In genomic region chr2:27664245-27664574, GRCh38 we compare ENCODE assay signal across 8 cellular contexts. TPM values are rescaled to one million over a fixed set of nuclear protein-coding genes. Genes with fewer than 3 reads are reported as not detected.
DNase-seq lines count a peak whose midpoint lies in the region; ATAC-seq, FAIRE-seq and TF ChIP-seq lines count a peak whose summit lies in the region.

No MANE protein-coding gene starts in this region.

- no peak for TF ChIP-seq EP300 in A549 (IDR thresholded peaks at IDR 0.05)

- ATAC-seq in A549 (peak; percentile 40 to 64; a peak in 5 of 6 replicates), GM21526 (IDR thresholded peaks at IDR 0.05; ENCODE audit: low FRiP score, unreplicated experiment) (peak; percentile 28), GM18502 (IDR thresholded peaks at IDR 0.05; ENCODE audit: poor library complexity, unreplicated experiment) (no peak)

- WGBS in A549 (ENCODE audit: missing lambda C conversion rate): 7% methylated on average over 22 of the region's 22 CpGs

- CTCF ChIA-PET in A549 (lab: Yijun Ruan, JAX): interaction anchor here (0.9 to 11.0 kb wide), 4 partner anchors 8 to 255 kb away, joined by 3 to 118 read pairs (median 8); partner anchors contain the start of gene PPM1G

- H3K9me3 ChIP-seq in A549: no peaks in the 10 kb centered on the region
- H3K9me3 ChIP-seq in Peyer's patch: no peaks in the 10 kb centered on the region
- H3K9me3 ChIP-seq in osteoblast (ENCODE audit: low read depth, low read length): no peaks in the 10 kb centered on the region

- H3K4me3 ChIP-seq in A549: peak overlapping the region; percentile 97
- H3K4me3 ChIP-seq in Peyer's patch: peak overlapping the region; percentile 67 to 90 (median 71)
- H3K4me3 ChIP-seq in osteoblast (ENCODE audit: insufficient read depth, low read length): peak overlapping the region; percentile 97

- peak overlapping the region; percentile 83 to 93 for H3K27ac ChIP-seq in A549
- peak overlapping the region; percentile 82 to 96 (median 86) for H3K27ac ChIP-seq in Peyer's patch
- peak overlapping the region; percentile 89 for H3K27ac ChIP-seq in epithelial cell of prostate
- peak overlapping the region; percentile 97 for H3K27ac ChIP-seq in osteoblast (ENCODE audit: low read depth, low read length)

- no peaks in the 10 kb centered on the region for H4K20me1 ChIP-seq in osteoblast (ENCODE audit: insufficient read depth, low read length)

- no peak for TF ChIP-seq POLR2A in A549 (IDR thresholded peaks at IDR 0.05; ENCODE audit: low read length)
- TF ChIP-seq POLR2A in Peyer's patch (IDR thresholded peaks at IDR 0.05): no peak

- H3K4me2 ChIP-seq in A549 (peak overlapping the region; percentile 87), osteoblast (ENCODE audit: insufficient read depth, low read length) (peak overlapping the region; percentile 99)

- H3K27me3 ChIP-seq in Peyer's patch (no peaks in the 10 kb centered on the region), osteoblast (ENCODE audit: insufficient read depth, low read length) (no peaks in the 10 kb centered on the region)

- DNase-seq in A549 (ENCODE audit: low read depth in 1 of 2, low spot score in 1 of 2) (no peak), Peyer's patch (no peak), epithelial cell of prostate (ENCODE audit: low read depth, low spot score) (no peak), osteoblast (ENCODE audit: insufficient read length, low spot score, missing footprints) (peak; percentile 27), NOMO-1 treated with dmso at 0.1 percent for 144 hours (lab: John Stamatoyannopoulos, UW; ENCODE audit: unreplicated experiment) (no peak), CD1c-positive myeloid dendritic cell (ENCODE audit: extremely low spot score) (no peak)

- POLR2A ChIA-PET in A549 (lab: Yijun Ruan, JAX): interaction anchor here (1.0 to 1.7 kb wide), 3 partner anchors 9 to 18 kb away, joined by 3 to 10 read pairs (median 4); no protein-coding TSS in a partner anchor

- H3K79me2 ChIP-seq in osteoblast (ENCODE audit: insufficient read depth, low read length): peaks cover 58% of the 10 kb centered on the region

- H3K36me3 ChIP-seq in Peyer's patch (peaks cover 0 to 50% (median 5%) of the 10 kb centered on the region in 3 donors), osteoblast (ENCODE audit: insufficient read depth, low read length) (peaks cover 39% of the 10 kb centered on the region)

- TF ChIP-seq CTCF in A549 (IDR thresholded peaks at IDR 0.05): no peak
- TF ChIP-seq CTCF in Peyer's patch (IDR thresholded peaks at IDR 0.05): no peak
- TF ChIP-seq CTCF in osteoblast (IDR thresholded peaks at IDR 0.05; ENCODE audit: extremely low read depth, low read depth, low read length): no peak

- no peak for TF ChIP-seq RAD21 in A549 (conservative IDR thresholded peaks at IDR 0.05 in 1 of 2, IDR thresholded peaks at IDR 0.05 in 1 of 2)

- H3K4me1 ChIP-seq in A549 (peaks cover 24% of the 10 kb centered on the region), Peyer's patch (peaks cover 0 to 24% (median 8%) of the 10 kb centered on the region in 4 donors), osteoblast (ENCODE audit: insufficient read depth, low read length) (peaks cover 25% of the 10 kb centered on the region)

- no peak for FAIRE-seq in A549 (lab: Jason Lieb, UNC)

- peak overlapping the region; percentile 100 for H2AFZ ChIP-seq in osteoblast (ENCODE audit: low read length)

TF ChIP-seq in A549, 52 proteins besides CTCF, POLR2A, EP300 and RAD21:
- TF ChIP-seq FOXS1 (CRISPR knock-in tag; IDR thresholded peaks at IDR 0.05) (no peak), GATA3 (IDR thresholded peaks at IDR 0.05; ENCODE audit: borderline replicate concordance) (no peak), ESRRA (IDR thresholded peaks at IDR 0.05; ENCODE audit: borderline replicate concordance, low read length) (no peak), HDAC2 (IDR thresholded peaks at IDR 0.05) (0 out of 2 replicates have a peak, but pooled peaks have one; percentile 11), EHMT2 (IDR thresholded peaks at IDR 0.05; ENCODE audit: low read depth) (no peak)
- TF ChIP-seq, protein P1, sequence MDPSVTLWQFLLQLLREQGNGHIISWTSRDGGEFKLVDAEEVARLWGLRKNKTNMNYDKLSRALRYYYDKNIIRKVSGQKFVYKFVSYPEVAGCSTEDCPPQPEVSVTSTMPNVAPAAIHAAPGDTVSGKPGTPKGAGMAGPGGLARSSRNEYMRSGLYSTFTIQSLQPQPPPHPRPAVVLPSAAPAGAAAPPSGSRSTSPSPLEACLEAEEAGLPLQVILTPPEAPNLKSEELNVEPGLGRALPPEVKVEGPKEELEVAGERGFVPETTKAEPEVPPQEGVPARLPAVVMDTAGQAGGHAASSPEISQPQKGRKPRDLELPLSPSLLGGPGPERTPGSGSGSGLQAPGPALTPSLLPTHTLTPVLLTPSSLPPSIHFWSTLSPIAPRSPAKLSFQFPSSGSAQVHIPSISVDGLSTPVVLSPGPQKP (IDR thresholded peaks at IDR 0.05; ENCODE audit: low read depth, low read length): no peak

RNA-seq across cellular contexts. Expression of gene SLC4A1AP, which starts 0.5 kb away (rescaled TPM):
- polyA plus RNA-seq in A549 (2011; rRNA removed) (21.1 and 33.0 TPM in 2 replicates), A549 (2017; fragmentation: RNase III; extraction: RNeasy Plus Mini Kit Qiagen cat#74134 plus additional on column Dnase treatment) (30.0 to 32.6 TPM (median 31.8 TPM) in 3 replicates)
- polyA plus RNA-seq in A549 (2012; cell fraction: cytosol; rRNA removed): 13.0 and 13.6 TPM in 2 replicates
- 18.0 and 18.2 TPM in 2 replicates for polyA plus RNA-seq in A549 (2012; cell fraction: nucleus; rRNA removed)
- 7.2 and 11.3 TPM in 2 replicates for polyA minus RNA-seq in A549 (2011; rRNA and poly(A)+ RNA removed)
- total RNA-seq in Peyer's patch (10 to 100 TPM; 18.6 to 47.0 (median 21.9) TPM), osteoblast (24.8 and 27.9 TPM in 2 replicates)

RNA-seq across cellular contexts. Expression of gene SUPT7L, which starts 0.8 kb away (rescaled TPM):
- polyA plus RNA-seq in A549 (2011; rRNA removed) (67.0 and 73.1 TPM in 2 replicates), A549 (2017; fragmentation: RNase III; extraction: RNeasy Plus Mini Kit Qiagen cat#74134 plus additional on column Dnase treatment) (34.5 to 41.2 TPM (median 39.5 TPM) in 3 replicates)
- polyA plus RNA-seq in A549 (2012; cell fraction: cytosol; rRNA removed): 34.5 and 40.3 TPM in 2 replicates
- polyA plus RNA-seq in A549 (2012; cell fraction: nucleus; rRNA removed): 43.4 and 61.7 TPM in 2 replicates
- polyA minus RNA-seq in A549 (2011; rRNA and poly(A)+ RNA removed): 51.2 and 51.3 TPM in 2 replicates
- total RNA-seq in Peyer's patch (10 to 100 TPM; 28.2 to 46.2 (median 40.2) TPM), osteoblast (44.2 and 50.3 TPM in 2 replicates)

RNA-seq across cellular contexts. Expression of gene GPN1, which starts 35.4 kb away (rescaled TPM):
- polyA plus RNA-seq in A549 (2011; rRNA removed) (98.9 and 117 TPM in 2 replicates), A549 (2017; fragmentation: RNase III; extraction: RNeasy Plus Mini Kit Qiagen cat#74134 plus additional on column Dnase treatment) (59.8 to 59.9 TPM (median 59.9 TPM) in 3 replicates)
- polyA plus RNA-seq in A549 (2012; cell fraction: cytosol; rRNA removed): 42.7 and 43.3 TPM in 2 replicates
- 17.4 and 20.0 TPM in 2 replicates for polyA plus RNA-seq in A549 (2012; cell fraction: nucleus; rRNA removed)
- 48.4 and 58.1 TPM in 2 replicates for polyA minus RNA-seq in A549 (2011; rRNA and poly(A)+ RNA removed)
- total RNA-seq in Peyer's patch (10 to 100 TPM; 12.3 to 27.7 (median 19.7) TPM), osteoblast (27.5 and 33.0 TPM in 2 replicates)

RNA-seq across cellular contexts. Expression of gene CCDC121, which starts 35.4 kb away (rescaled TPM):
- polyA plus RNA-seq in A549 (2011; rRNA removed) (7.2 and 7.8 TPM in 2 replicates), A549 (2017; fragmentation: RNase III; extraction: RNeasy Plus Mini Kit Qiagen cat#74134 plus additional on column Dnase treatment) (4.6 to 5.2 TPM (median 4.9 TPM) in 3 replicates)
- 2.0 and 2.5 TPM in 2 replicates for polyA plus RNA-seq in A549 (2012; cell fraction: cytosol; rRNA removed)
- polyA plus RNA-seq in A549 (2012; cell fraction: nucleus; rRNA removed): 1.2 and 2.4 TPM in 2 replicates
- 2.1 and 2.7 TPM in 2 replicates for polyA minus RNA-seq in A549 (2011; rRNA and poly(A)+ RNA removed)
- total RNA-seq in Peyer's patch (10 to 100 TPM in 1 of 4 donors, 1 to 10 TPM in 3; 1.8 to 11.6 (median 2.5) TPM), osteoblast (1.1 and 1.2 TPM in 2 replicates)
